Comparison of ENCODE assay signal across 9 cellular contexts in genomic region chr1:167328762-167329483, GRCh38.
DNase-seq lines count a peak whose midpoint lies in the region; ATAC-seq and TF ChIP-seq lines count a peak whose summit lies in the region.
"Had no signal": no experiment of that assay in that cellular context is flagged by ENCODE, and none has a peak within 500 bp of the region (broad histone marks: within the 10 kb centered on the region; RNA-seq: fewer than 3 reads in every experiment).

No MANE protein-coding gene starts in this region.

- ATAC-seq in GM19467 (IDR thresholded peaks at IDR 0.05; ENCODE audit: unreplicated experiment): peak; percentile 65
- peak; percentile 62 for ATAC-seq in HG03442 (IDR thresholded peaks at IDR 0.05; ENCODE audit: unreplicated experiment)
- ATAC-seq in activated B cell treated with CpG ODN at 0.5 μM for 24 hours (ENCODE audit: low read depth): peak; percentile 80
- ATAC-seq in CD8-positive, alpha-beta T cell: no peak

- no peak for TF ChIP-seq CTCF in activated B cell treated with CpG ODN at 0.5 μM for 24 hours (IDR thresholded peaks at IDR 0.05)
- TF ChIP-seq CTCF in CD8-positive, alpha-beta T cell (IDR thresholded peaks at IDR 0.05): no peak

- H3K27ac Mint-ChIP-seq in activated B cell treated with CpG ODN at 0.5 μM for 24 hours: peak overlapping the region; percentile 97
- no peak overlapping the region for H3K27ac Mint-ChIP-seq in CD8-positive, alpha-beta T cell
- H3K27ac Mint-ChIP-seq: activated naive CD4-positive, alpha-beta T cell treated with anti-CD3 and anti-CD28 coated beads, Interleukin-2, amount 50 U/mL, for 24 hours had no signal

- no peak overlapping the region for H3K27ac ChIP-seq in CD8-positive, alpha-beta T cell (ENCODE audit: low read depth, low read length)
- no peak overlapping the region for H3K27ac ChIP-seq in SJCRH30

- POLR2A ChIA-PET in activated B cell treated with CpG ODN at 0.5 μM for 24 hours (lab: Charles Lee): interaction anchor here (0.6 to 4.8 kb wide), 6 partner anchors 14 to 108 kb away, joined by 3 to 51 read pairs (median 6); partner anchors contain the start of gene POU2F1
- POLR2A ChIA-PET in CD8-positive, alpha-beta T cell (lab: Charles Lee): no interaction called here

- H3K4me3 Mint-ChIP-seq in activated B cell treated with CpG ODN at 0.5 μM for 24 hours: peak overlapping the region; percentile 84
- H3K4me3 Mint-ChIP-seq in CD8-positive, alpha-beta T cell: no peak overlapping the region
- H3K4me3 Mint-ChIP-seq: activated naive CD4-positive, alpha-beta T cell treated with anti-CD3 and anti-CD28 coated beads, Interleukin-2, amount 50 U/mL, for 24 hours had no signal

- H3K4me1 ChIP-seq in CD8-positive, alpha-beta T cell (ENCODE audit: insufficient read depth, low read length): no peaks in the 10 kb centered on the region
- no peaks in the 10 kb centered on the region for H3K4me1 ChIP-seq in SJCRH30

- H3K27me3 ChIP-seq in CD8-positive, alpha-beta T cell (ENCODE audit: insufficient read depth, low read length): no peaks in the 10 kb centered on the region
- H3K27me3 ChIP-seq in SJCRH30: no peaks in the 10 kb centered on the region

- DNase-seq in CMK (ENCODE audit: low read depth): peak; percentile 14
- DNase-seq in activated B cell treated with CpG ODN at 0.5 μM for 24 hours: peak; percentile 33
- peak; percentile 87 for DNase-seq in pons (ENCODE audit: low spot score)
- DNase-seq in CD8-positive, alpha-beta T cell: no peak
- DNase-seq in SJCRH30: no peak
- no peak for DNase-seq in stimulated activated CD4-positive, alpha-beta T cell treated with anti-CD3 and anti-CD28 coated beads, Interleukin-2, amount 100 ng/mL, for 48 hours

- H3K27me3 Mint-ChIP-seq in activated B cell treated with CpG ODN at 0.5 μM for 24 hours: no peaks in the 10 kb centered on the region
- no peaks in the 10 kb centered on the region for H3K27me3 Mint-ChIP-seq in CD8-positive, alpha-beta T cell (ENCODE audit: low read depth)
- H3K27me3 Mint-ChIP-seq: activated naive CD4-positive, alpha-beta T cell treated with anti-CD3 and anti-CD28 coated beads, Interleukin-2, amount 50 U/mL, for 24 hours had no signal

- peaks cover 65% of the 10 kb centered on the region for H3K4me1 Mint-ChIP-seq in activated B cell treated with CpG ODN at 0.5 μM for 24 hours
- H3K4me1 Mint-ChIP-seq in CD8-positive, alpha-beta T cell (ENCODE audit: low read depth): peaks cover 25% of the 10 kb centered on the region

- CTCF ChIA-PET in activated B cell treated with CpG ODN at 0.5 μM for 24 hours (lab: Charles Lee): interaction anchor here (1.5 to 4.3 kb wide), 5 partner anchors 12 to 109 kb away, joined by 5 to 21 read pairs (median 7); partner anchors contain the start of gene POU2F1
- CTCF ChIA-PET in CD8-positive, alpha-beta T cell (lab: Charles Lee): no interaction called here

- intact Hi-C loops in activated B cell treated with CpG ODN at 0.5 μM for 24 hours (cut with micrococcal nuclease): loop anchor here (1.0 to 5.0 kb wide), 5 partner anchors 14 to 608 kb away; partner anchors contain the start of genes DCAF6, MPC2 and POU2F1
- intact Hi-C loops in CD8-positive, alpha-beta T cell (cut with DNase I, micrococcal nuclease): no loop called here

- peaks cover 9% of the 10 kb centered on the region for H3K9me3 Mint-ChIP-seq in activated B cell treated with CpG ODN at 0.5 μM for 24 hours
- peaks cover 15% of the 10 kb centered on the region for H3K9me3 Mint-ChIP-seq in CD8-positive, alpha-beta T cell

- no peaks in the 10 kb centered on the region for H3K36me3 ChIP-seq in CD8-positive, alpha-beta T cell (ENCODE audit: insufficient read depth, low read length)
- H3K36me3 ChIP-seq in SJCRH30: peaks cover 5% of the 10 kb centered on the region; the same call in 1 of the 2 replicates

- peaks cover 46% of the 10 kb centered on the region for H3K36me3 Mint-ChIP-seq in activated B cell treated with CpG ODN at 0.5 μM for 24 hours (ENCODE audit: low read depth)
- H3K36me3 Mint-ChIP-seq in CD8-positive, alpha-beta T cell: peaks cover 46% of the 10 kb centered on the region

- H3K4me3 ChIP-seq in CD8-positive, alpha-beta T cell (ENCODE audit: low read depth, low read length): no peak overlapping the region
- no peak overlapping the region for H3K4me3 ChIP-seq in SJCRH30

- no peaks in the 10 kb centered on the region for H3K9me3 ChIP-seq in CD8-positive, alpha-beta T cell (ENCODE audit: low read length)
- H3K9me3 ChIP-seq in SJCRH30 (replicated peaks): 0 out of 2 replicates have a peak, but pooled peaks cover 2% of the 10 kb centered on the region

Comparison
In these comparisons a context has a peak if more than half of its experiments do, and no peak if none do; other contexts are left out.
1. DNase-seq: peak in CMK (single experiment), activated B cell treated with CpG ODN at 0.5 μM for 24 hours (single experiment) and pons (single experiment); none in CD8-positive, alpha-beta T cell (0 of 7), SJCRH30 (0 of 2) and stimulated activated CD4-positive, alpha-beta T cell treated with anti-CD3 and anti-CD28 coated beads, Interleukin-2, amount 100 ng/mL, for 48 hours (0 of 2).